7 cellular contexts compared by ENCODE assay signal in the genomic region with DNA sequence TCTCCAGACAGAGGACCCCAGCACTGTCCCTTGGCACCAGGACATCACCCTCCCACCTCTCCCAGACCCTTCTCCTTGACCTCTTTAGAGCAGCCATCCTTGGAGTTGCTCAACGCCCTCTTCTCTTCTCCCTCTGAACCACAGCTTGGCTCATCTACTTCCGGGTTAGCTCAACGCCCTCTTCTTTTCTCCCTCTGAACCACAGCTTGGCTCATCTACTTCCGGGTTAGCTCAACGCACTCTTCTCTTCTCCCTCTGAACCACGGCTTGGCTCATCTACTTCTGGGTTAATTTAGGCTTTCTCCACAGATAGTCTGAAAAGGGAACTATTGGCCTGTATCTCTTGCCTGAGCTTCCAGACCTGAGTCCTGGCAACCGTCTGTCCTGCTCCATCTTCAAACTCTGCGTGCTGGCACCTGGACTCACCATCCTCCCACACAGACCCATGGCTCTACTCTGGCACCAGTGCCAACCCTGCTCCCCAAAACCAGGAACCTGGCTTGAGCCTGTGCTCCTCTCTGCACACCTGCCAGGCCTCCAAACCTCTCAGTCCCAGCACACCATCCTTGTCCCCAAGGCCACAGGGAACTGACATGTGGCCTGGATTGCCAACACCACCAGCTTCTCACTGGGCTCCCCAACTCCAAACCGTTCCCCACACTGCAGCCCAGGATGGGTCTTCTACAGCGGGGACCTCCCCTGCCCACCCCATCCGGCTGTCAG. TPM values are rescaled to one million over a fixed set of nuclear protein-coding genes. Genes with fewer than 3 reads are reported as not detected.
DNase-seq lines count a peak whose midpoint lies in the region; ATAC-seq and TF ChIP-seq lines count a peak whose summit lies in the region.
"Had no signal": no experiment of that assay in that cellular context is flagged by ENCODE, and none has a peak within 500 bp of the region (broad histone marks: within the 10 kb centered on the region; RNA-seq: fewer than 3 reads in every experiment).

No MANE protein-coding gene starts in this region.

- peaks cover 12 to 17% of the 10 kb centered on the region in 2 donors for H3K4me1 ChIP-seq in gastrocnemius medialis
- no peaks in the 10 kb centered on the region for H3K4me1 ChIP-seq in colonic mucosa

- H3K27ac ChIP-seq in gastrocnemius medialis (peak overlapping the region in 3 of 4 donors; percentile 20 to 28 (median 23)), colonic mucosa (no peak overlapping the region)

- TF ChIP-seq CTCF in cardiac fibroblast (IDR thresholded peaks at IDR 0.05; ENCODE audit: low read depth, low read length) = no peak
- no peak for TF ChIP-seq CTCF in gastrocnemius medialis (IDR thresholded peaks at IDR 0.05 in 4 of 5, conservative IDR thresholded peaks at IDR 0.05 in 1 of 5)
- TF ChIP-seq CTCF in colonic mucosa (IDR thresholded peaks at IDR 0.05) = no peak

- in situ Hi-C loops in gastrocnemius medialis (cut with MboI; ENCODE audit: low sequenced_read_pairs in 4 of 4) = no loop called here

- H3K4me3 ChIP-seq in MG63 = peak overlapping the region; percentile 7; the same call in 1 of the 2 replicates
- H3K4me3 ChIP-seq in cardiac fibroblast (replicated peaks in 1 of 2; ENCODE audit: low read depth in 2 of 2, low read length in 2 of 2) = peak overlapping the region in 1 of 2 donors; percentile 28
- H3K4me3 ChIP-seq in gastrocnemius medialis = no peak overlapping the region
- H3K4me3 ChIP-seq in colonic mucosa = no peak overlapping the region

- no peak for TF ChIP-seq POLR2A in gastrocnemius medialis (IDR thresholded peaks at IDR 0.05)

- no peak overlapping the region for H3K9ac ChIP-seq in colonic mucosa (ENCODE audit: low read depth in 2 of 2, low read length in 2 of 2)

- H3K9me3 ChIP-seq in MG63 (no peaks in the 10 kb centered on the region), gastrocnemius medialis (no peaks in the 10 kb centered on the region), colonic mucosa (no peaks in the 10 kb centered on the region)

- no peaks in the 10 kb centered on the region for H3K27me3 ChIP-seq in MG63
- H3K27me3 ChIP-seq in gastrocnemius medialis = no peaks in the 10 kb centered on the region
- H3K27me3 ChIP-seq in colonic mucosa = no peaks in the 10 kb centered on the region

- DNase-seq in MG63 = peak; percentile 64
- peak; percentile 49 to 62 for DNase-seq in cardiac fibroblast (ENCODE audit: low read depth in 2 of 2)
- DNase-seq in gastrocnemius medialis = no peak
- DNase-seq in cortex of kidney (lab: John Stamatoyannopoulos, UW) = no peak
- no peak for DNase-seq in colonic mucosa
- DNase-seq: activated CD4-positive, CD25-positive, alpha-beta regulatory T cell had no signal

- H3K36me3 ChIP-seq in MG63 (peaks cover 88% of the 10 kb centered on the region), gastrocnemius medialis (peaks cover 2 to 44% of the 10 kb centered on the region in 2 donors), colonic mucosa (no peaks in the 10 kb centered on the region)

- ATAC-seq in gastrocnemius medialis (peak in 1 of 2 donors; percentile 20), HG03108 (IDR thresholded peaks at IDR 0.05; ENCODE audit: unreplicated experiment) (no peak)

- intact Hi-C loops in gastrocnemius medialis (cut with DNase I; ENCODE audit: low total_unique reads) (no loop called here), colonic mucosa (cut with DNase I) (no loop called here)

RNA-seq across cellular contexts. Expression of a gene that starts 25.3 kb away (rescaled TPM):
- total RNA-seq in MG63 (2014; rRNA removed; shearing (Covaris generic); ENCODE audit: low replicate concordance) = 25.6 and 41.7 TPM in 2 replicates
- 10 to 100 TPM; 14.4 to 27.9 (median 15.6) TPM for total RNA-seq in gastrocnemius medialis
- 10 to 100 TPM; 16.5 to 34.3 TPM for total RNA-seq in colonic mucosa

RNA-seq across cellular contexts. Expression of a gene that starts 49.3 kb away (rescaled TPM):
- total RNA-seq in MG63 (2014; rRNA removed; shearing (Covaris generic); ENCODE audit: low replicate concordance) = 0.12 TPM in 1 of 2 replicates, not detected in the other
- total RNA-seq in gastrocnemius medialis (under 1 TPM in 2 of 4 donors, not detected in 2; 0.20 to 0.46 TPM), colonic mucosa (1 to 10 TPM; 1.0 to 2.2 TPM)

RNA-seq across cellular contexts. Expression of a gene that starts 59.5 kb away (rescaled TPM):
- total RNA-seq in MG63 (2014; rRNA removed; shearing (Covaris generic); ENCODE audit: low replicate concordance) = 109 and 157 TPM in 2 replicates
- total RNA-seq in gastrocnemius medialis (100 to 1,000 TPM; 176 to 290 (median 263) TPM), colonic mucosa (10 to 100 TPM; 69.8 to 74.1 TPM)

RNA-seq across cellular contexts. Expression of a gene that starts 59.6 kb away (rescaled TPM):
- total RNA-seq in MG63 (2014; rRNA removed; shearing (Covaris generic); ENCODE audit: low replicate concordance) = 2.6 and 3.7 TPM in 2 replicates
- total RNA-seq in gastrocnemius medialis = under 1 TPM in 2 of 4 donors, not detected in 2; 0.22 to 0.26 TPM
- under 1 TPM; 0.25 to 0.32 TPM for total RNA-seq in colonic mucosa

Comparison
In these comparisons a context has a peak if more than half of its experiments do, and no peak if none do; other contexts are left out.
1. DNase-seq: peak in MG63 (single experiment) and cardiac fibroblast (2 of 2); none in gastrocnemius medialis (0 of 2), cortex of kidney (single experiment) and colonic mucosa (single experiment).